In genomic region chr1:84862810-84863251, GRCh38 we compare ENCODE assay signal across 9 cellular contexts. TPM values are rescaled to one million over a fixed set of nuclear protein-coding genes. Genes with fewer than 3 reads are reported as not detected.
DNase-seq lines count a peak whose midpoint lies in the region; ATAC-seq and FAIRE-seq lines count a peak whose summit lies in the region.
"Had no signal": no experiment of that assay in that cellular context is flagged by ENCODE, and none has a peak within 500 bp of the region (broad histone marks: within the 10 kb centered on the region; RNA-seq: fewer than 3 reads in every experiment).

No MANE protein-coding gene starts in this region.

- peaks cover 14% of the 10 kb centered on the region for H3K27me3 Mint-ChIP-seq in activated T-cell treated with anti-CD3 and anti-CD28 coated beads, Interleukin-2, amount 50 U/mL, for 72 hours (ENCODE audit: low read depth)
- peaks cover 4 to 10% of the 10 kb centered on the region in 2 donors for H3K27me3 Mint-ChIP-seq in stimulated activated naive B cell treated with anti-CD40 and anti-IgM and Interleukin-4, amounts not matched to agents 10 μg/mL and 1 μg/mL and 100 μg/mL, for 72 hours

- DNase-seq in activated T-cell treated with anti-CD3 and anti-CD28 coated beads, Interleukin-2, amount 50 U/mL, for 72 hours = peak; percentile 29 to 58
- DNase-seq in stimulated activated naive B cell treated with anti-CD40 and anti-IgM and Interleukin-4, amounts not matched to agents 10 μg/mL and 1 μg/mL and 100 μg/mL, for 72 hours = peak; percentile 35
- DNase-seq in HTR-8/SVneo (ENCODE audit: insufficient read length, low spot score) (no peak), HK-2 (ENCODE audit: unreplicated experiment) (no peak), glomerular visceral epithelial cell (ENCODE audit: extremely low spot score) (no peak), DMS53 treated with DMSO at 0.1 percent for 48 hours (lab: John Stamatoyannopoulos, UW; ENCODE audit: unreplicated experiment) (no peak)
- DNase-seq: aorta had no signal

- FAIRE-seq in HTR-8/SVneo (lab: Jason Lieb, UNC) = no peak

- peak overlapping the region; percentile 50 to 80 for H3K4me3 Mint-ChIP-seq in activated T-cell treated with anti-CD3 and anti-CD28 coated beads, Interleukin-2, amount 50 U/mL, for 72 hours
- peak overlapping the region; percentile 28 to 45 for H3K4me3 Mint-ChIP-seq in stimulated activated naive B cell treated with anti-CD40 and anti-IgM and Interleukin-4, amounts not matched to agents 10 μg/mL and 1 μg/mL and 100 μg/mL, for 72 hours

- ATAC-seq in GM19463 (IDR thresholded peaks at IDR 0.05; ENCODE audit: unreplicated experiment) = peak; percentile 93
- ATAC-seq in HG03159 (IDR thresholded peaks at IDR 0.05; ENCODE audit: unreplicated experiment) = peak; percentile 86
- peak; percentile 93 for ATAC-seq in activated T-cell treated with anti-CD3 and anti-CD28 coated beads, Interleukin-2, amount 50 U/mL, for 72 hours (replicated peaks in 1 of 2)
- ATAC-seq in stimulated activated naive B cell treated with anti-CD40 and anti-IgM and Interleukin-4, amounts not matched to agents 10 μg/mL and 1 μg/mL and 100 μg/mL, for 72 hours (replicated peaks) = peak; percentile 84 to 88

- H3K9me3 Mint-ChIP-seq in activated T-cell treated with anti-CD3 and anti-CD28 coated beads, Interleukin-2, amount 50 U/mL, for 72 hours = peaks cover 0 to 5% of the 10 kb centered on the region in 2 donors
- H3K9me3 Mint-ChIP-seq in stimulated activated naive B cell treated with anti-CD40 and anti-IgM and Interleukin-4, amounts not matched to agents 10 μg/mL and 1 μg/mL and 100 μg/mL, for 72 hours = peaks cover 0 to 1% of the 10 kb centered on the region in 2 donors

- peak overlapping the region; percentile 49 for H3K27ac Mint-ChIP-seq in activated T-cell treated with anti-CD3 and anti-CD28 coated beads, Interleukin-2, amount 50 U/mL, for 72 hours
- peak overlapping the region; percentile 43 for H3K27ac Mint-ChIP-seq in stimulated activated naive B cell treated with anti-CD40 and anti-IgM and Interleukin-4, amounts not matched to agents 10 μg/mL and 1 μg/mL and 100 μg/mL, for 72 hours

- H3K36me3 Mint-ChIP-seq in activated T-cell treated with anti-CD3 and anti-CD28 coated beads, Interleukin-2, amount 50 U/mL, for 72 hours (ENCODE audit: insufficient read depth in 2 of 2) = no peaks in the 10 kb centered on the region
- H3K36me3 Mint-ChIP-seq in stimulated activated naive B cell treated with anti-CD40 and anti-IgM and Interleukin-4, amounts not matched to agents 10 μg/mL and 1 μg/mL and 100 μg/mL, for 72 hours = peaks cover 0 to 6% of the 10 kb centered on the region in 2 donors

- peaks cover 43% of the 10 kb centered on the region for H3K4me1 Mint-ChIP-seq in activated T-cell treated with anti-CD3 and anti-CD28 coated beads, Interleukin-2, amount 50 U/mL, for 72 hours (ENCODE audit: low read depth)
- H3K4me1 Mint-ChIP-seq in stimulated activated naive B cell treated with anti-CD40 and anti-IgM and Interleukin-4, amounts not matched to agents 10 μg/mL and 1 μg/mL and 100 μg/mL, for 72 hours = peaks cover 25 to 44% of the 10 kb centered on the region in 2 donors

RNA-seq across cellular contexts. Expression of gene LPAR3, which starts 30.2 kb away (rescaled TPM):
- total RNA-seq in activated T-cell treated with anti-CD3 and anti-CD28 coated beads, Interleukin-2, amount 50 U/mL, for 72 hours = under 1 TPM; 0.24 to 0.65 TPM

Comparison
In these comparisons a context has a peak if more than half of its experiments do, and no peak if none do; other contexts are left out.
1. DNase-seq: peak in activated T-cell treated with anti-CD3 and anti-CD28 coated beads, Interleukin-2, amount 50 U/mL, for 72 hours (2 of 2) and stimulated activated naive B cell treated with anti-CD40 and anti-IgM and Interleukin-4, amounts not matched to agents 10 μg/mL and 1 μg/mL and 100 μg/mL, for 72 hours (single experiment); none in HTR-8/SVneo (single experiment), HK-2 (single experiment), glomerular visceral epithelial cell (single experiment) and DMS53 treated with DMSO at 0.1 percent for 48 hours (single experiment).
2. Peak in every context shown above with its lines, with median percentiles within 50 percentile points of each other: ATAC-seq.